In genomic region chr17:2174048-2174447, GRCh38 we compare ENCODE assay signal across 10 cellular contexts.
DNase-seq lines count a peak whose midpoint lies in the region; ATAC-seq and TF ChIP-seq lines count a peak whose summit lies in the region.
"Had no signal": no experiment of that assay in that cellular context is flagged by ENCODE, and none has a peak within 500 bp of the region (broad histone marks: within the 10 kb centered on the region; RNA-seq: fewer than 3 reads in every experiment).

No MANE protein-coding gene starts in this region.

- H3K36me3 Mint-ChIP-seq in T-helper 17 cell (ENCODE audit: low read depth), result peaks cover 6% of the 10 kb centered on the region

- no peak overlapping the region for H3K4me3 Mint-ChIP-seq in T-helper 17 cell

- H3K36me3 ChIP-seq in lung (ENCODE audit: control insufficient read depth in 2 of 2, insufficient read depth in 2 of 2, low read length in 2 of 2) (peaks cover 0 to 8% of the 10 kb centered on the region in 2 donors), thyroid gland (no peaks in the 10 kb centered on the region)

- intact Hi-C loops in dorsolateral prefrontal cortex (cut with DNase I), result loop anchor here in 1 of 2 donors (10.0 kb wide), 1 partner anchor 61 kb away; no protein-coding TSS in a partner anchor
- intact Hi-C loops in thyroid gland (cut with DNase I), result no loop called here

- H3K27ac ChIP-seq in dorsolateral prefrontal cortex (peak overlapping the region in 35 of 59 donors; percentile 3 to 76 (median 48)), lung (ENCODE audit: low read depth in 1 of 2, low read length in 1 of 2) (peak overlapping the region; percentile 90 to 91), thyroid gland (peak overlapping the region; percentile 25 to 85 (median 74))

- TF ChIP-seq CTCF in dorsolateral prefrontal cortex (IDR thresholded peaks at IDR 0.05 in 54 of 56, conservative IDR thresholded peaks at IDR 0.05 in 2 of 56; ENCODE audit: low read depth in 1 of 56, partially characterized antibody in 56 of 56) (no peak), lung (IDR thresholded peaks at IDR 0.05; ENCODE audit: control extremely low read depth, extremely low read depth) (no peak), thyroid gland (IDR thresholded peaks at IDR 0.05) (no peak), GM10266 (IDR thresholded peaks at IDR 0.05; ENCODE audit: control insufficient read depth, insufficient read depth, low read depth, missing control alignments) (no peak)

- H3K27me3 Mint-ChIP-seq in T-helper 17 cell, result no peaks in the 10 kb centered on the region

- peaks cover 10% of the 10 kb centered on the region for H3K4me1 Mint-ChIP-seq in T-helper 17 cell

- peak overlapping the region; percentile 53 for H3K27ac Mint-ChIP-seq in T-helper 17 cell

- H3K4me1 ChIP-seq in lung (ENCODE audit: control insufficient read depth in 2 of 2, insufficient read depth in 2 of 2, low read length in 2 of 2), result peaks cover 41 to 47% of the 10 kb centered on the region in 2 donors
- peaks cover 68 to 77% of the 10 kb centered on the region in 2 donors for H3K4me1 ChIP-seq in thyroid gland

- no peaks in the 10 kb centered on the region for H3K9me3 ChIP-seq in T-helper 17 cell (ENCODE audit: control insufficient read depth, low read length, poor library complexity, severe bottlenecking)
- H3K9me3 ChIP-seq in lung (ENCODE audit: control insufficient read depth in 2 of 2, insufficient read depth in 1 of 2, low read length in 1 of 2), result no peaks in the 10 kb centered on the region
- no peaks in the 10 kb centered on the region for H3K9me3 ChIP-seq in thyroid gland

- TF ChIP-seq POLR2A in thyroid gland (IDR thresholded peaks at IDR 0.05), result no peak

- no peaks in the 10 kb centered on the region for H3K27me3 ChIP-seq in dorsolateral prefrontal cortex
- H3K27me3 ChIP-seq in lung (ENCODE audit: control insufficient read depth, insufficient read depth), result no peaks in the 10 kb centered on the region
- H3K27me3 ChIP-seq in thyroid gland, result no peaks in the 10 kb centered on the region

- ATAC-seq in T-helper 17 cell (no peak), lung (ENCODE audit: insufficient read depth, low FRiP score) (no peak)

- 69 to 89% methylated on average over 3 of the region's 3 CpGs for WGBS in lung, 2 donors
- WGBS in thyroid gland, 2 donors, result 62 to 70% methylated on average over 3 of the region's 3 CpGs

- H3K4me3 ChIP-seq in dorsolateral prefrontal cortex, result peak overlapping the region in 3 of 59 donors; percentile 8 to 41 (median 23)
- no peak overlapping the region for H3K4me3 ChIP-seq in lung
- H3K4me3 ChIP-seq in thyroid gland (replicated peaks in 1 of 3), result no peak overlapping the region

- DNase-seq in T-helper 17 cell, result no peak
- DNase-seq in dorsolateral prefrontal cortex, result no peak
- no peak for DNase-seq in lung (ENCODE audit: low spot score)
- no peak for DNase-seq in thyroid gland
- DNase-seq in HT-29 (ENCODE audit: low spot score), result no peak
- no peak for DNase-seq in GM10266 (ENCODE audit: extremely low spot score)
- DNase-seq in NCI-H510A (lab: John Stamatoyannopoulos, UW), result no peak
- DNase-seq: activated effector memory CD4-positive, alpha-beta T cell treated with Interleukin-2 at 50 U/mL for 16 hours; effector memory CD4-positive, alpha-beta T cell; NCI-H187 treated with DMSO at 0.1 percent for 48 hours had no signal
